In genomic region chr14:95485222-95485819, GRCh38 we compare ENCODE assay signal across 1 cellular context.
TF ChIP-seq lines count a peak whose summit lies in the region.

No MANE protein-coding gene starts in this region.

TF ChIP-seq in IMR-90, 13 proteins besides CTCF, POLR2A, EP300 and RAD21:
- no peak for TF ChIP-seq MAFK (IDR thresholded peaks at IDR 0.05; ENCODE audit: low read depth, low read length)
- TF ChIP-seq MAZ (IDR thresholded peaks at IDR 0.05; ENCODE audit: borderline replicate concordance, low read depth, low read length): no peak
- TF ChIP-seq ELK1 (IDR thresholded peaks at IDR 0.05; ENCODE audit: borderline replicate concordance, low read depth, low read length): no peak
- no peak for TF ChIP-seq RCOR1 (IDR thresholded peaks at IDR 0.05; ENCODE audit: insufficient replicate concordance, low read length)
- TF ChIP-seq SMC3 (IDR thresholded peaks at IDR 0.05; ENCODE audit: low read depth, low read length): no peak
- TF ChIP-seq CEBPB (IDR thresholded peaks at IDR 0.05; ENCODE audit: low read depth, low read length): no peak
- TF ChIP-seq BHLHE40 (IDR thresholded peaks at IDR 0.05; ENCODE audit: low read depth, low read length): no peak
- no peak for TF ChIP-seq NFE2L2 (IDR thresholded peaks at IDR 0.05; ENCODE audit: low read depth, low read length)
- TF ChIP-seq CHD1 (IDR thresholded peaks at IDR 0.05; ENCODE audit: low read depth, low read length): no peak
- no peak for TF ChIP-seq RFX5 (IDR thresholded peaks at IDR 0.05; ENCODE audit: low read depth, low read length)
- no peak for TF ChIP-seq MXI1 (IDR thresholded peaks at IDR 0.05; ENCODE audit: borderline replicate concordance, low read depth, low read length)
- no peak for TF ChIP-seq USF2 (IDR thresholded peaks at IDR 0.05; ENCODE audit: low read depth, low read length)
- TF ChIP-seq FOS (IDR thresholded peaks at IDR 0.05; ENCODE audit: low read depth, low read length): no peak
